1 cellular context compared by ENCODE assay signal in genomic region chr1:234683856-234684632, GRCh38.
TF ChIP-seq lines count a peak whose summit lies in the region.

No MANE protein-coding gene starts in this region.

TF ChIP-seq in HepG2, 621 proteins besides CTCF, POLR2A, EP300 and RAD21 (continued from another document and continues in another):
- TF ChIP-seq SMARCE1 (IDR thresholded peaks at IDR 0.05; ENCODE audit: borderline replicate concordance) (peak; percentile 77; the same call in 1 of the 2 replicates), ZNF687 (CRISPR knock-in tag; IDR thresholded peaks at IDR 0.05) (no peak), PBX2 (CRISPR knock-in tag; IDR thresholded peaks at IDR 0.05) (no peak), ZNF3 (CRISPR knock-in tag; IDR thresholded peaks at IDR 0.05) (peak; percentile 98), ZNF280B (CRISPR knock-in tag; IDR thresholded peaks at IDR 0.05; ENCODE audit: borderline replicate concordance) (no peak), MIXL1 (CRISPR knock-in tag; IDR thresholded peaks at IDR 0.05) (peak; percentile 87), ZXDC (CRISPR knock-in tag; IDR thresholded peaks at IDR 0.05) (no peak), TOPORS (CRISPR knock-in tag; IDR thresholded peaks at IDR 0.05) (no peak), MEIS2 (CRISPR knock-in tag; IDR thresholded peaks at IDR 0.05) (peak; percentile 89), GTF3A (CRISPR knock-in tag; conservative IDR thresholded peaks at IDR 0.05) (no peak), GZF1 (CRISPR knock-in tag; IDR thresholded peaks at IDR 0.05) (no peak), KLF9 (CRISPR knock-in tag; IDR thresholded peaks at IDR 0.05; ENCODE audit: low read depth) (peak; percentile 40; the same call in 1 of the 2 replicates), ZNF674 (CRISPR knock-in tag; IDR thresholded peaks at IDR 0.05; ENCODE audit: low read depth) (no peak), SNRNP70 (IDR thresholded peaks at IDR 0.05; ENCODE audit: low read depth, low read length) (no peak), TSC22D2 (CRISPR knock-in tag; IDR thresholded peaks at IDR 0.05; ENCODE audit: borderline replicate concordance) (peak; percentile 55; the same call in 1 of the 2 replicates), CBFB (CRISPR knock-in tag; IDR thresholded peaks at IDR 0.05) (peak; percentile 60; the same call in 1 of the 2 replicates), ZBTB37 (CRISPR knock-in tag; IDR thresholded peaks at IDR 0.05) (peak; percentile 88), ZNF33A (CRISPR knock-in tag; IDR thresholded peaks at IDR 0.05; ENCODE audit: borderline replicate concordance) (no peak), HNF4G (IDR thresholded peaks at IDR 0.05; ENCODE audit: borderline replicate concordance, low read depth, low read length) (peak; percentile 45; the same call in 1 of the 2 replicates), HNF4G (CRISPR knock-in tag; IDR thresholded peaks at IDR 0.05; ENCODE audit: borderline replicate concordance, low read depth) (peak; percentile 31; the same call in 1 of the 2 replicates), KLF15 (CRISPR knock-in tag; IDR thresholded peaks at IDR 0.05; ENCODE audit: borderline replicate concordance) (no peak), MATR3 (CRISPR knock-in tag; IDR thresholded peaks at IDR 0.05) (no peak), ZNF281 (CRISPR knock-in tag; IDR thresholded peaks at IDR 0.05; ENCODE audit: borderline replicate concordance) (peak; percentile 52; the same call in 1 of the 2 replicates), ELF1 (CRISPR knock-in tag; IDR thresholded peaks at IDR 0.05) (no peak), GPN1 (CRISPR knock-in tag; IDR thresholded peaks at IDR 0.05; ENCODE audit: borderline replicate concordance) (no peak), ZNF10 (CRISPR knock-in tag; IDR thresholded peaks at IDR 0.05; ENCODE audit: borderline replicate concordance, low read depth) (no peak), HOXA7 (CRISPR knock-in tag; IDR thresholded peaks at IDR 0.05) (no peak), PHF8 (CRISPR knock-in tag; IDR thresholded peaks at IDR 0.05) (no peak), TERF1 (CRISPR knock-in tag; IDR thresholded peaks at IDR 0.05) (no peak), REST (IDR thresholded peaks at IDR 0.05; ENCODE audit: borderline replicate concordance in 1 of 2, low read depth in 1 of 2, low read length in 2 of 2) (peak in 1 of 2 experiments; percentile 53; a peak in 1 of 4 replicates), ZFP91 (CRISPR knock-in tag; IDR thresholded peaks at IDR 0.05; ENCODE audit: borderline replicate concordance) (no peak; the same call in 1 of the 2 replicates), NFE2 (CRISPR knock-in tag; IDR thresholded peaks at IDR 0.05) (peak; percentile 74; the same call in 1 of the 2 replicates), CBX1 (IDR thresholded peaks at IDR 0.05; ENCODE audit: low read depth) (no peak), ZNF800 (CRISPR knock-in tag; IDR thresholded peaks at IDR 0.05) (no peak)
